Comparison of ENCODE assay signal across 1 cellular context in the genomic region with DNA sequence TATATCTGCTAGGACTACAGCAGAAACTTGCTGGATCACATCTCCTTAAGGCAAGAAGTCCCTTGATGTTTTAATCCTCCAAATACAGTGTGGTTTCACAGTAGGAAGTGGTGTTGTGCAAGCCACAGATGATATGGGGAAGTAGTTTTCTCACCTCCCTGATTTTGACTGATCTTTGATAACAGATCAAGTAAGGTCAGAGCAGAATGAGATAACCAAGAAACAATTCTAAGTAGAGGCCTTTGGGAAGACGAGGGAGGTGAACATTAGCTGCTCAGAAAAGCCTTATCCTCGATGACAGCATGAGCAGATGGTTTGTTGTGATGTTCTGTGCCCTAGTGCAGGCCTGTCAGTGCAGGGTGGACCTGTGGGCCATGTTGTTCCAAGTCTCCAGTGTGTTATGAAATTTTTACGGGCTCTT.
TF ChIP-seq lines count a peak whose summit lies in the region.

No MANE protein-coding gene starts in this region.

TF ChIP-seq in GM12878, 131 proteins besides CTCF, POLR2A, EP300 and RAD21 (continued from another document):
- TF ChIP-seq, protein P1, sequence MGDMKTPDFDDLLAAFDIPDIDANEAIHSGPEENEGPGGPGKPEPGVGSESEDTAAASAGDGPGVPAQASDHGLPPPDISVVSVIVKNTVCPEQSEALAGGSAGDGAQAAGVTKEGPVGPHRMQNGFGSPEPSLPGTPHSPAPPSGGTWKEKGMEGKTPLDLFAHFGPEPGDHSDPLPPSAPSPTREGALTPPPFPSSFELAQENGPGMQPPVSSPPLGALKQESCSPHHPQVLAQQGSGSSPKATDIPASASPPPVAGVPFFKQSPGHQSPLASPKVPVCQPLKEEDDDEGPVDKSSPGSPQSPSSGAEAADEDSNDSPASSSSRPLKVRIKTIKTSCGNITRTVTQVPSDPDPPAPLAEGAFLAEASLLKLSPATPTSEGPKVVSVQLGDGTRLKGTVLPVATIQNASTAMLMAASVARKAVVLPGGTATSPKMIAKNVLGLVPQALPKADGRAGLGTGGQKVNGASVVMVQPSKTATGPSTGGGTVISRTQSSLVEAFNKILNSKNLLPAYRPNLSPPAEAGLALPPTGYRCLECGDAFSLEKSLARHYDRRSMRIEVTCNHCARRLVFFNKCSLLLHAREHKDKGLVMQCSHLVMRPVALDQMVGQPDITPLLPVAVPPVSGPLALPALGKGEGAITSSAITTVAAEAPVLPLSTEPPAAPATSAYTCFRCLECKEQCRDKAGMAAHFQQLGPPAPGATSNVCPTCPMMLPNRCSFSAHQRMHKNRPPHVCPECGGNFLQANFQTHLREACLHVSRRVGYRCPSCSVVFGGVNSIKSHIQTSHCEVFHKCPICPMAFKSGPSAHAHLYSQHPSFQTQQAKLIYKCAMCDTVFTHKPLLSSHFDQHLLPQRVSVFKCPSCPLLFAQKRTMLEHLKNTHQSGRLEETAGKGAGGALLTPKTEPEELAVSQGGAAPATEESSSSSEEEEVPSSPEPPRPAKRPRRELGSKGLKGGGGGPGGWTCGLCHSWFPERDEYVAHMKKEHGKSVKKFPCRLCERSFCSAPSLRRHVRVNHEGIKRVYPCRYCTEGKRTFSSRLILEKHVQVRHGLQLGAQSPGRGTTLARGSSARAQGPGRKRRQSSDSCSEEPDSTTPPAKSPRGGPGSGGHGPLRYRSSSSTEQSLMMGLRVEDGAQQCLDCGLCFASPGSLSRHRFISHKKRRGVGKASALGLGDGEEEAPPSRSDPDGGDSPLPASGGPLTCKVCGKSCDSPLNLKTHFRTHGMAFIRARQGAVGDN (IDR thresholded peaks at IDR 0.05), result no peak
- TF ChIP-seq BCL11A (IDR thresholded peaks at IDR 0.05; ENCODE audit: low read depth, low read length) (no peak), HSF1 (IDR thresholded peaks at IDR 0.05; ENCODE audit: low read depth, low read length) (no peak), FOXM1 (IDR thresholded peaks at IDR 0.05; ENCODE audit: low read depth, low read length) (no peak), BCL3 (IDR thresholded peaks at IDR 0.05; ENCODE audit: borderline replicate concordance, insufficient read depth, low read depth, low read length, poor library complexity, severe bottlenecking) (no peak), CREM (IDR thresholded peaks at IDR 0.05; ENCODE audit: low read depth) (no peak)
